In genomic region chr1:202888507-202889360, GRCh38 we compare ENCODE assay signal across 8 cellular contexts. TPM values are rescaled to one million over a fixed set of nuclear protein-coding genes. Genes with fewer than 3 reads are reported as not detected.
DNase-seq lines count a peak whose midpoint lies in the region; ATAC-seq and TF ChIP-seq lines count a peak whose summit lies in the region.

Gene RABIF, minus strand, starts transcription at chr1:202889149. Its CDS starts 51 bp downstream, at chr1:202889098.

- intact Hi-C loops in left lung (cut with DNase I): no loop called here

- no peaks in the 10 kb centered on the region for H3K9me3 Mint-ChIP-seq in activated CD4-positive, alpha-beta T cell treated with anti-CD3 and anti-CD28 coated beads, Interleukin-2, amount 10 ng/mL, durations not matched to agents 7 days and 5 days

- peak within 1 kb of the TSS; percentile 78 to 98 (median 86) for H3K4me2 ChIP-seq in BLaER1 treated with 17β-estradiol and CSF1 and Interleukin-3, amounts not matched to agents 10 nM and 100 nM

- H3K27ac Mint-ChIP-seq in activated CD4-positive, alpha-beta T cell treated with anti-CD3 and anti-CD28 coated beads, Interleukin-2, amount 10 ng/mL, durations not matched to agents 7 days and 5 days: peak within 1 kb of the TSS; percentile 98

- H3K4me3 Mint-ChIP-seq in activated CD4-positive, alpha-beta T cell treated with anti-CD3 and anti-CD28 coated beads, Interleukin-2, amount 10 ng/mL, durations not matched to agents 7 days and 5 days: peak within 1 kb of the TSS; percentile 93

- ATAC-seq in GM19328 (IDR thresholded peaks at IDR 0.05; ENCODE audit: unreplicated experiment) (peak; percentile 83), HG03520 (IDR thresholded peaks at IDR 0.05; ENCODE audit: unreplicated experiment) (peak; percentile 89), left lung (peak; percentile 97)

- no peaks in the 10 kb centered on the region for H3K27me3 Mint-ChIP-seq in activated CD4-positive, alpha-beta T cell treated with anti-CD3 and anti-CD28 coated beads, Interleukin-2, amount 10 ng/mL, durations not matched to agents 7 days and 5 days

- H3K4me1 Mint-ChIP-seq in activated CD4-positive, alpha-beta T cell treated with anti-CD3 and anti-CD28 coated beads, Interleukin-2, amount 10 ng/mL, durations not matched to agents 7 days and 5 days: peaks cover 27% of the 10 kb centered on the region

- peaks cover 20% of the 10 kb centered on the region for H3K36me3 Mint-ChIP-seq in activated CD4-positive, alpha-beta T cell treated with anti-CD3 and anti-CD28 coated beads, Interleukin-2, amount 10 ng/mL, durations not matched to agents 7 days and 5 days (ENCODE audit: low read depth)

- H3K4me1 ChIP-seq in BLaER1 treated with 17β-estradiol and CSF1 and Interleukin-3, amounts not matched to agents 10 nM and 100 nM: peaks cover 18 to 37% (median 23%) of the 10 kb centered on the region in 10 experiments
- H3K4me1 ChIP-seq in left lung: peaks cover 3 to 27% of the 10 kb centered on the region in 2 donors

- H4K20me1 ChIP-seq in BLaER1 treated with 17β-estradiol and CSF1 and Interleukin-3, amounts not matched to agents 10 nM and 100 nM: peaks cover 5 to 44% (median 31%) of the 10 kb centered on the region in 11 experiments; a peak in 18 of 22 replicates

- no peaks in the 10 kb centered on the region for H3K9me3 ChIP-seq in BLaER1 treated with 17β-estradiol and CSF1 and Interleukin-3, amounts not matched to agents 10 nM and 100 nM (replicated peaks in 1 of 11)
- no peaks in the 10 kb centered on the region for H3K9me3 ChIP-seq in left lung

- peak within 1 kb of the TSS; percentile 81 to 91 (median 85) for H3K9ac ChIP-seq in BLaER1 treated with 17β-estradiol and CSF1 and Interleukin-3, amounts not matched to agents 10 nM and 100 nM

- peak in 1 of 2 donors; percentile 5 for TF ChIP-seq CTCF in left lung (IDR thresholded peaks at IDR 0.05)

- H3K27me3 ChIP-seq in BLaER1 treated with 17β-estradiol and CSF1 and Interleukin-3, amounts not matched to agents 10 nM and 100 nM: no peaks in the 10 kb centered on the region
- no peaks in the 10 kb centered on the region for H3K27me3 ChIP-seq in left lung

- peak within 1 kb of the TSS; percentile 67 to 90 (median 86) for H3K27ac ChIP-seq in BLaER1 treated with 17β-estradiol and CSF1 and Interleukin-3, amounts not matched to agents 10 nM and 100 nM
- peak within 1 kb of the TSS; percentile 95 to 100 for H3K27ac ChIP-seq in left lung

- CTCF ChIA-PET in activated CD4-positive, alpha-beta T cell treated with anti-CD3 and anti-CD28 coated beads, Interleukin-2, amount 10 ng/mL, durations not matched to agents 7 days and 5 days (lab: Charles Lee): interaction anchor here (0.6 kb wide), 1 partner anchor 138 kb away, joined by 3 read pairs; no protein-coding TSS in a partner anchor

- peak within 1 kb of the TSS; percentile 77 to 98 (median 88) for H3K4me3 ChIP-seq in BLaER1 treated with 17β-estradiol and CSF1 and Interleukin-3, amounts not matched to agents 10 nM and 100 nM
- peak within 1 kb of the TSS; percentile 85 to 92 for H3K4me3 ChIP-seq in left lung

- POLR2A ChIA-PET in activated CD4-positive, alpha-beta T cell treated with anti-CD3 and anti-CD28 coated beads, Interleukin-2, amount 10 ng/mL, durations not matched to agents 7 days and 5 days (lab: Charles Lee): no interaction called here

- DNase-seq in NCI-H69 (lab: John Stamatoyannopoulos, UW) (peak; percentile 99), dedifferentiated amniotic fluid mesenchymal stem cell (ENCODE audit: extremely low spot score) (peak; percentile 96), left lung (peak; percentile 97 to 99)
- DNase-seq in activated CD4-positive, alpha-beta T cell treated with anti-CD3 and anti-CD28 coated beads, Interleukin-2, amount 10 ng/mL, durations not matched to agents 7 days and 5 days: peak; percentile 96
- peak; percentile 94 to 95 for DNase-seq in stimulated activated CD4-positive, alpha-beta T cell treated with anti-CD3 and anti-CD28 coated beads, Interleukin-2, amount 100 ng/mL, for 48 hours

- peaks cover 39 to 56% (median 42%) of the 10 kb centered on the region in 11 experiments for H3K36me3 ChIP-seq in BLaER1 treated with 17β-estradiol and CSF1 and Interleukin-3, amounts not matched to agents 10 nM and 100 nM
- H3K36me3 ChIP-seq in left lung: peaks cover 0 to 33% of the 10 kb centered on the region in 2 donors

RNA-seq across cellular contexts. Expression of gene RABIF, which starts in this region (rescaled TPM):
- 10 to 100 TPM; 13.9 to 15.7 TPM for total RNA-seq in activated CD4-positive, alpha-beta T cell treated with anti-CD3 and anti-CD28 coated beads, Interleukin-2, amount 10 ng/mL, durations not matched to agents 7 days and 5 days
- 10 to 100 TPM; 11.0 to 15.5 TPM for total RNA-seq in left lung

Comparison
In these comparisons a context has a peak if more than half of its experiments do, and no peak if none do; other contexts are left out.
1. Peak in every context shown above with its lines: DNase-seq, ATAC-seq, H3K4me3 ChIP-seq and H3K27ac ChIP-seq.